Comparison of ENCODE assay signal across 7 cellular contexts in the genomic region with DNA sequence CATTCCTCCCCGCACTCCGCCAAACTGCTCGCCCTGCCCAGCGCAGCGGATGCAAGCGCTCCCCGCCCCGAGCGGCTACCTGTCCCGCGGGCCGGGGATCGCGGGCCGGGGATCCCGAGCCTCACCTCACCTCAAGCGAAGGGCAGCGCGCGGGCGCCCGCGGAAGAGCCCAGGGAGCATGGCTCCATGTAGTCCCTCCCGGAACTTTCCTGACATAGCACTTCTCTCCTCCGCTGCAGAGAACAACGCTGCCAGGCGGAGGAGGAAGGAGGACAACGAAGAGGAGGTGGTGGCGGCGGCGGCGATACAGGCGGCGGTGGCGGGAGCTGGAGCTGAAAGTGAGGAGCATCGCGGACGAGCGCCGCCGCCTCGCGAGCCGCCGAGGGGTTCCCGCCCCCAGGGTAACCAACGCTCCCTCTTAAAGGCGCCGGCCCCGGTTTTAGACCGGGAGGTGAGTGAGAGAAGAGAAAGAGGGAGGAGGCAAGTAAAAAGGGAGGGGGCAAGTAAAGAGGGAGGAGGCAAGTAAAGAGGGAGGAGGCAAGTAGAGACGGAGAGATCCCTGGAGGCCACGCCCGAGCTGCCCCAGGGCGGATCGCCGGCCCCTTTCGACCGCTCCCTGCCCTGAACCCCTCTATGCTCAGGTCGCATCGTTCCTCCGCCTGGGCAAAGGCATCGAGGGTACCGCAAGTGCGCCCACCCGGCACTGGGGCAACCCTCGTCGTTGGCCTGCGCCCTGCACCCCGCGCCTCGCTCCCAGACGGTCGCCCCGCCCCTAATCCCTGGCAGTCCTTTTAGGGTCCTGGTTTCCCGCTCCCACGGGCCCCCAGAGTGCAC. TPM values are rescaled to one million over a fixed set of nuclear protein-coding genes. Genes with fewer than 3 reads are reported as not detected.
DNase-seq lines count a peak whose midpoint lies in the region; ATAC-seq, FAIRE-seq and TF ChIP-seq lines count a peak whose summit lies in the region.

A gene with protein sequence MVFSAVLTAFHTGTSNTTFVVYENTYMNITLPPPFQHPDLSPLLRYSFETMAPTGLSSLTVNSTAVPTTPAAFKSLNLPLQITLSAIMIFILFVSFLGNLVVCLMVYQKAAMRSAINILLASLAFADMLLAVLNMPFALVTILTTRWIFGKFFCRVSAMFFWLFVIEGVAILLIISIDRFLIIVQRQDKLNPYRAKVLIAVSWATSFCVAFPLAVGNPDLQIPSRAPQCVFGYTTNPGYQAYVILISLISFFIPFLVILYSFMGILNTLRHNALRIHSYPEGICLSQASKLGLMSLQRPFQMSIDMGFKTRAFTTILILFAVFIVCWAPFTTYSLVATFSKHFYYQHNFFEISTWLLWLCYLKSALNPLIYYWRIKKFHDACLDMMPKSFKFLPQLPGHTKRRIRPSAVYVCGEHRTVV (minus strand): TSS at position 340 of the 834 bp plus-strand sequence. CDS start 37,746 bp downstream, outside the sequence.

- H3K27me3 ChIP-seq in K562 (ENCODE audit: control insufficient read depth in 2 of 2, insufficient read depth in 2 of 2, low read length in 2 of 2): peaks cover 0 to 9% of the 10 kb centered on the region in 2 experiments; a peak in 2 of 5 replicates
- peaks cover 23% of the 10 kb centered on the region for H3K27me3 ChIP-seq in iPS-15b (ENCODE audit: control insufficient read depth, insufficient read depth, low read length)
- peaks cover 22 to 25% (median 24%) of the 10 kb centered on the region in 3 donors for H3K27me3 ChIP-seq in skeletal muscle tissue (ENCODE audit: control insufficient read depth in 3 of 3, insufficient read depth in 3 of 3, low read length in 3 of 3)

- TF ChIP-seq RAD21 in K562 (CRISPR knock-in tag; conservative IDR thresholded peaks at IDR 0.05 in 1 of 2, IDR thresholded peaks at IDR 0.05 in 1 of 2): no peak

- peak; percentile 90 for ATAC-seq in HG02610 (IDR thresholded peaks at IDR 0.05; ENCODE audit: unreplicated experiment)
- ATAC-seq in K562: peak; percentile 94

- H3K9me3 ChIP-seq in K562 (replicated peaks; ENCODE audit: control insufficient read depth, insufficient read depth, low read depth, low read length) (no peaks in the 10 kb centered on the region), iPS-15b (ENCODE audit: control insufficient read depth, insufficient read depth, low read length) (no peaks in the 10 kb centered on the region), skeletal muscle tissue (ENCODE audit: control insufficient read depth in 3 of 3, low read length in 3 of 3) (no peaks in the 10 kb centered on the region)

- H3K9ac ChIP-seq in K562 (ENCODE audit: insufficient read depth in 1 of 2, low read depth in 2 of 2, low read length in 2 of 2): peak within 1 kb of the TSS; percentile 73 to 95
- peak within 1 kb of the TSS; percentile 89 for H3K9ac ChIP-seq in iPS-15b (ENCODE audit: low read depth, low read length)
- peak within 1 kb of the TSS; percentile 41 to 68 (median 46) for H3K9ac ChIP-seq in skeletal muscle tissue (ENCODE audit: low read depth in 1 of 3, low read length in 3 of 3)

- peaks cover 33% of the 10 kb centered on the region for H3K4me1 Mint-ChIP-seq in T-helper 2 cell treated with Interferon-gamma antibody and Interleukin-4, amounts not matched to agents 5 μg/mL and 100 μg/mL, for 36 hours (ENCODE audit: low read depth)

- H3K4me3 Mint-ChIP-seq in T-helper 2 cell treated with Interferon-gamma antibody and Interleukin-4, amounts not matched to agents 5 μg/mL and 100 μg/mL, for 36 hours: peak within 1 kb of the TSS; percentile 93

- H3K4me3 ChIP-seq in K562: peak within 1 kb of the TSS; percentile 93
- H3K4me3 ChIP-seq in iPS-15b (ENCODE audit: low read depth, low read length): peak within 1 kb of the TSS; percentile 94
- H3K4me3 ChIP-seq in skeletal muscle tissue (ENCODE audit: low read length in 3 of 3): peak within 1 kb of the TSS; percentile 68 to 76 (median 71)

- peak; percentile 85 for TF ChIP-seq POLR2A in K562 (conservative IDR thresholded peaks at IDR 0.05)

- CTCF ChIA-PET in K562 (lab: Yijun Ruan, JAX; ENCODE audit: low intra/inter-chr PET ratio): no interaction called here

- POLR2A ChIA-PET in K562 (lab: Yijun Ruan, JAX): interaction anchor here (0.7 kb wide), 1 partner anchor 144 kb away, joined by 3 read pairs; no protein-coding TSS in a partner anchor

- TF ChIP-seq EP300 in K562 (IDR thresholded peaks at IDR 0.05; ENCODE audit: low read length): no peak

- H3K27ac ChIP-seq in K562 (ENCODE audit: extremely low read depth, low read depth, low read length): peak within 1 kb of the TSS; percentile 51
- H3K27ac ChIP-seq in skeletal muscle tissue (ENCODE audit: low read depth, low read length): no peak within 1 kb of the TSS

- peaks cover 37% of the 10 kb centered on the region for H3K79me2 ChIP-seq in K562 (ENCODE audit: control insufficient read depth, insufficient read depth, low read length)

- BruUV-seq in K562 (replicated peaks; lab: Mats Ljungman, UMichigan): no TSS peak

- TF ChIP-seq CTCF in GM13976 (IDR thresholded peaks at IDR 0.05; ENCODE audit: borderline replicate concordance, control extremely low read depth, extremely low read depth, insufficient read depth, missing control alignments) (no peak), K562 (IDR thresholded peaks at IDR 0.05 in 2 of 3, conservative IDR thresholded peaks at IDR 0.05 in 1 of 3; ENCODE audit: insufficient read depth in 2 of 3, low read depth in 1 of 3, low read length in 3 of 3) (no peak)

- DNase-seq in GM13976 (ENCODE audit: low spot score) (peak; percentile 93), NCI-H1092 (lab: John Stamatoyannopoulos, UW) (peak; percentile 31), K562 (ENCODE audit: extremely low read depth in 1 of 4, low spot score in 3 of 4) (peak; percentile 90 to 93 (median 91))
- peak; percentile 84 for DNase-seq in T-helper 2 cell treated with Interferon-gamma antibody and Interleukin-4, amounts not matched to agents 5 μg/mL and 100 μg/mL, for 36 hours (ENCODE audit: low spot score)

- no peaks in the 10 kb centered on the region for H3K9me3 Mint-ChIP-seq in T-helper 2 cell treated with Interferon-gamma antibody and Interleukin-4, amounts not matched to agents 5 μg/mL and 100 μg/mL, for 36 hours

- H4K20me1 ChIP-seq in K562 (replicated peaks; ENCODE audit: control insufficient read depth, insufficient read depth, low read length): no peaks in the 10 kb centered on the region

- H3K27ac Mint-ChIP-seq in T-helper 2 cell treated with Interferon-gamma antibody and Interleukin-4, amounts not matched to agents 5 μg/mL and 100 μg/mL, for 36 hours: peak within 1 kb of the TSS; percentile 71

- H3K9me1 ChIP-seq in K562 (ENCODE audit: control insufficient read depth, insufficient read depth, low read length): no peaks in the 10 kb centered on the region

- H2AFZ ChIP-seq in K562 (ENCODE audit: low read depth, low read length): peak within 1 kb of the TSS; percentile 95

- H3K4me1 ChIP-seq in K562 (replicated peaks in 1 of 2; ENCODE audit: control insufficient read depth in 2 of 2, insufficient read depth in 2 of 2, low read length in 2 of 2) (peaks cover 4 to 7% of the 10 kb centered on the region in 2 experiments; a peak in 4 of 5 replicates), iPS-15b (ENCODE audit: control insufficient read depth, insufficient read depth, low read length) (peaks cover 3% of the 10 kb centered on the region), skeletal muscle tissue (ENCODE audit: control insufficient read depth in 3 of 3, insufficient read depth in 3 of 3, low read length in 3 of 3) (peaks cover 6 to 11% (median 10%) of the 10 kb centered on the region in 3 donors)

- H3K4me2 ChIP-seq in K562 (ENCODE audit: insufficient read depth, low read length): peak within 1 kb of the TSS; percentile 90

- H3K36me3 Mint-ChIP-seq in T-helper 2 cell treated with Interferon-gamma antibody and Interleukin-4, amounts not matched to agents 5 μg/mL and 100 μg/mL, for 36 hours (ENCODE audit: low read depth): no peaks in the 10 kb centered on the region

- in situ Hi-C loops in GM13976 (cut with MboI; ENCODE audit: low sequenced_read_pairs, unreplicated experiment): no loop called here
- in situ Hi-C loops in K562 (cut with MboI): no loop called here

- H3K36me3 ChIP-seq in K562 (ENCODE audit: control insufficient read depth, insufficient read depth, low read length) (peaks cover 5% of the 10 kb centered on the region; the same call in 1 of the 3 replicates), iPS-15b (ENCODE audit: control insufficient read depth, insufficient read depth, low read length) (no peaks in the 10 kb centered on the region), skeletal muscle tissue (ENCODE audit: control insufficient read depth in 3 of 3, insufficient read depth in 3 of 3, low read length in 3 of 3) (no peaks in the 10 kb centered on the region)

- peak; percentile 6 for FAIRE-seq in K562 (lab: Jason Lieb, UNC)

- intact Hi-C loops in K562 (cut with micrococcal nuclease): loop anchor here (2.0 kb wide), 2 partner anchors 59 to 89 kb away; partner anchors contain the start of gene NDUFAF4

- peaks cover 33% of the 10 kb centered on the region for H3K27me3 Mint-ChIP-seq in T-helper 2 cell treated with Interferon-gamma antibody and Interleukin-4, amounts not matched to agents 5 μg/mL and 100 μg/mL, for 36 hours (ENCODE audit: low read depth)

- 1% methylated on average over 29 of the region's 77 CpGs for WGBS in K562 (ENCODE audit: insufficient coverage, low coverage, missing lambda C conversion rate)

TF ChIP-seq in K562, 482 proteins besides CTCF, POLR2A, EP300 and RAD21 (continues in another document):
- TF ChIP-seq LCOR (CRISPR knock-in tag; IDR thresholded peaks at IDR 0.05): peak; percentile 83
- peak; percentile 39; the same call in 1 of the 2 replicates for TF ChIP-seq EGR1 (conservative IDR thresholded peaks at IDR 0.05)

RNA-seq across cellular contexts. Expression of the gene that starts here (rescaled TPM):
- total RNA-seq in K562 (2011; cell fraction: chromatin; rRNA removed; ENCODE audit: low replicate concordance): 4.7 and 10.4 TPM in 2 replicates
- total RNA-seq in K562 (2011; cell fraction: nucleolus; rRNA removed): 2.8 and 3.4 TPM in 2 replicates
- total RNA-seq in K562 (2011; cell fraction: nucleoplasm; rRNA removed): 10.4 and 17.1 TPM in 2 replicates
- total RNA-seq in K562 (2014; rRNA removed) (1.6 and 2.3 TPM in 2 replicates), K562 (2014; rRNA removed; fragmentation: Illumina TruSeq; extraction: Trizol) (4.4 and 4.7 TPM in 2 replicates), K562 (2015; rRNA removed; fragmentation: Illumina TruSeq; extraction: Trizol) (2.9 and 3.4 TPM in 2 replicates), K562 (2021) (3.6 and 3.7 TPM in 2 replicates), skeletal muscle tissue (3.1 TPM)
- polyA plus RNA-seq in K562 (2011; rRNA removed) (4.5 and 4.7 TPM in 2 replicates), K562 (2014; fragmentation: Illumina TruSeq; extraction: Trizol) (3.7 and 5.1 TPM in 2 replicates), K562 (2014; fragmentation: Nextera tagmentation; extraction: Ambion mirVana) (1 to 10 TPM; 2.1 to 2.5 TPM), K562 (2014; rRNA removed) (3.7 and 4.3 TPM in 2 replicates)
- 2.4 and 4.2 TPM in 2 replicates for polyA plus RNA-seq in K562 (2011; cell fraction: cytosol; rRNA removed)
- 6.6 and 6.7 TPM in 2 replicates for polyA plus RNA-seq in K562 (2011; cell fraction: nucleus; rRNA removed)
- polyA plus RNA-seq in K562 (2012): 1.9 and 2.2 TPM in 2 replicates
- polyA minus RNA-seq in K562 (2011; rRNA and poly(A)+ RNA removed): 4.4 and 5.5 TPM in 2 replicates
- polyA minus RNA-seq in K562 (2011; cell fraction: cytosol; rRNA and poly(A)+ RNA removed): 2.6 and 3.4 TPM in 2 replicates
- 3.1 and 3.8 TPM in 2 replicates for polyA minus RNA-seq in K562 (2011; cell fraction: nucleus; rRNA and poly(A)+ RNA removed)

Comparison
In these comparisons a context has a peak if more than half of its experiments do, and no peak if none do; other contexts are left out.
1. DNase-seq: peak in every context shown above with its lines; median percentile 93 in GM13976; 91 in K562; 84 in T-helper 2 cell treated with Interferon-gamma antibody and Interleukin-4, amounts not matched to agents 5 μg/mL and 100 μg/mL, for 36 hours; 31 in NCI-H1092.